In the genomic region with DNA sequence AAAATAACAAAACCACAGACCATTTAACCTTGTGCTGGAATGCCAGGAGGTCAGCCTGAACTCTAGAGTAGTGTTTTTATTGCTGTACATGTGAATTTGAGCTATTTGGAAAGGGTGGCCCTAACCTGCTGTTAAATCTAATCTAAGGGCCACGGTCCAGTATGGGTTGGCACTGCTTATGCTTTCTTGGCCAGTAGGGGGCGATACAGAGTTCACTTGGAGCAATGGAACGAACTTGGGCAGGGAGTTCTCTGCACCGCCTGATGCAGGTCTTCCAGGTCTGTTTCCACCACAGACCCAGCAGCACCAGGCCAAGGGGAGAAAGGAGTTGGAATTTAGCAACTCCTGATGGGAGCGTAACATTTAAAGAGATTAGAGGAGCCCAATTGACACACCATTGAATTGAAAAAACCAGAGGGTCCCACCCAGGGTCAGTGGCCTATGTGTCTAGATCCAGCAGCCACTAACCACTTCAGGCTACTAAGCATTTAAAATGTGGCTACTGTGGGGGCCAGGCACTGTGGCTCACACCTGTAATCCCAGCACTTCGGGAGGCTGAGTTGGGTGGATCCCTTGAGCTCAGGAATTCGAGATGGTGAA, we compare ENCODE assay signal across 9 cellular contexts.
DNase-seq lines count a peak whose midpoint lies in the region; ATAC-seq and TF ChIP-seq lines count a peak whose summit lies in the region.
"Had no signal": no experiment of that assay in that cellular context is flagged by ENCODE, and none has a peak within 500 bp of the region (broad histone marks: within the 10 kb centered on the region; RNA-seq: fewer than 3 reads in every experiment).

No MANE protein-coding gene starts in this region.

- H3K4me3 ChIP-seq in HEK293 (ENCODE audit: low read depth, low read length): no peak overlapping the region
- H3K4me3 ChIP-seq in astrocyte of the cerebellum (ENCODE audit: low read depth, low read length): no peak overlapping the region
- H3K4me3 ChIP-seq: SK-N-MC had no signal

- POLR2A ChIA-PET in HEK293 (lab: Yijun Ruan, JAX): no interaction called here

- intact Hi-C loops in Calu3 (cut with micrococcal nuclease; ENCODE audit: unreplicated experiment): loop anchor here (10.0 kb wide), 3 partner anchors 218 to 498 kb away; a partner anchor contains a TSS

- H3K27ac Mint-ChIP-seq in Calu3 (ENCODE audit: unreplicated experiment) (no peak overlapping the region), memory B cell (no peak overlapping the region)
- H3K27ac Mint-ChIP-seq in T-helper 2 cell treated with Interferon-gamma antibody and Interleukin-4, amounts not matched to agents 5 μg/mL and 100 μg/mL, for 36 hours: no peak overlapping the region

- H3K4me1 ChIP-seq in HEK293 (ENCODE audit: control insufficient read depth, insufficient read depth, low read length): no peaks in the 10 kb centered on the region

- H3K36me3 Mint-ChIP-seq in Calu3 (ENCODE audit: insufficient read depth, unreplicated experiment): no peaks in the 10 kb centered on the region
- H3K36me3 Mint-ChIP-seq in T-helper 2 cell treated with Interferon-gamma antibody and Interleukin-4, amounts not matched to agents 5 μg/mL and 100 μg/mL, for 36 hours (ENCODE audit: low read depth): peaks cover 34% of the 10 kb centered on the region
- peaks cover 32% of the 10 kb centered on the region for H3K36me3 Mint-ChIP-seq in memory B cell

- H3K9me3 Mint-ChIP-seq in Calu3 (ENCODE audit: low read depth, unreplicated experiment) (no peaks in the 10 kb centered on the region), memory B cell (no peaks in the 10 kb centered on the region)
- no peaks in the 10 kb centered on the region for H3K9me3 Mint-ChIP-seq in T-helper 2 cell treated with Interferon-gamma antibody and Interleukin-4, amounts not matched to agents 5 μg/mL and 100 μg/mL, for 36 hours

- H3K9me3 ChIP-seq in HEK293 (ENCODE audit: control insufficient read depth, insufficient read depth, low read depth, low read length): no peaks in the 10 kb centered on the region

- CTCF ChIA-PET in Calu3 (lab: Charles Lee) (interaction anchor here (0.7 to 1.1 kb wide), 4 partner anchors 95 to 386 kb away, joined by 3 to 5 read pairs (median 3); no protein-coding TSS in a partner anchor), HEK293 (lab: Yijun Ruan, JAX) (interaction anchor here (0.5 to 2.5 kb wide), 46 partner anchors 9 to 418 kb away, joined by 3 to 17 read pairs (median 4); no protein-coding TSS in a partner anchor)

- peak; percentile 75 for ATAC-seq in memory B cell (ENCODE audit: low read depth)

- BruUV-seq in Calu3 (replicated peaks; lab: Mats Ljungman, UMichigan): no TSS peak

- no peaks in the 10 kb centered on the region for H3K4me1 Mint-ChIP-seq in Calu3 (ENCODE audit: low read depth, unreplicated experiment)
- H3K4me1 Mint-ChIP-seq in T-helper 2 cell treated with Interferon-gamma antibody and Interleukin-4, amounts not matched to agents 5 μg/mL and 100 μg/mL, for 36 hours (ENCODE audit: low read depth): peaks cover 6% of the 10 kb centered on the region
- peaks cover 10% of the 10 kb centered on the region for H3K4me1 Mint-ChIP-seq in memory B cell

- DNase-seq in Calu3: peak; percentile 48
- DNase-seq in T-helper 2 cell treated with Interferon-gamma antibody and Interleukin-4, amounts not matched to agents 5 μg/mL and 100 μg/mL, for 36 hours (ENCODE audit: low spot score): peak; percentile 50
- no peak for DNase-seq in astrocyte of the cerebellum (ENCODE audit: low read depth)
- DNase-seq in memory B cell (ENCODE audit: low spot score in 2 of 2): peak; percentile 74 to 81
- peak; percentile 57 for DNase-seq in stimulated activated naive CD4-positive, alpha-beta T cell treated with Interleukin-2 at 50 U/mL for 16 hours (lab: John Stamatoyannopoulos, UW)
- no peak for DNase-seq in LoVo (ENCODE audit: low spot score)
- DNase-seq in A172 (ENCODE audit: low spot score): no peak

- in situ Hi-C loops in astrocyte of the cerebellum (cut with HindIII; ENCODE audit: low sequenced_read_pairs): no loop called here

- peak; percentile 77 for TF ChIP-seq CTCF in Calu3 (IDR thresholded peaks at IDR 0.05; ENCODE audit: unreplicated experiment)
- 0 out of 2 replicates have a peak, but pooled peaks have one; percentile 23 for TF ChIP-seq CTCF in HEK293 (tag by site-specific recombination; IDR thresholded peaks at IDR 0.05)
- peak; percentile 57 for TF ChIP-seq CTCF in astrocyte of the cerebellum (IDR thresholded peaks at IDR 0.05; ENCODE audit: low read depth, low read length, missing control alignments)

- H3K27me3 Mint-ChIP-seq in Calu3 (ENCODE audit: unreplicated experiment) (no peaks in the 10 kb centered on the region), memory B cell (no peaks in the 10 kb centered on the region)
- H3K27me3 Mint-ChIP-seq in T-helper 2 cell treated with Interferon-gamma antibody and Interleukin-4, amounts not matched to agents 5 μg/mL and 100 μg/mL, for 36 hours (ENCODE audit: low read depth): no peaks in the 10 kb centered on the region

- no peak overlapping the region for H3K4me3 Mint-ChIP-seq in Calu3 (ENCODE audit: low read depth, unreplicated experiment)
- no peak overlapping the region for H3K4me3 Mint-ChIP-seq in T-helper 2 cell treated with Interferon-gamma antibody and Interleukin-4, amounts not matched to agents 5 μg/mL and 100 μg/mL, for 36 hours
- H3K4me3 Mint-ChIP-seq in memory B cell: no peak overlapping the region

- H3K36me3 ChIP-seq in HEK293 (ENCODE audit: control insufficient read depth in 2 of 2, insufficient read depth in 1 of 2, low read length in 2 of 2): no peaks in the 10 kb centered on the region

- H3K27ac ChIP-seq in HEK293 (ENCODE audit: extremely low read depth, low read depth, low read length): no peak overlapping the region
- H3K27ac ChIP-seq: SK-N-MC had no signal

TF ChIP-seq in HEK293, 187 proteins besides CTCF, POLR2A, EP300 and RAD21:
- TF ChIP-seq REPIN1 (tag by site-specific recombination; IDR thresholded peaks at IDR 0.05; ENCODE audit: low read depth): no peak
- TF ChIP-seq ZNF654 (tag by site-specific recombination; IDR thresholded peaks at IDR 0.05; ENCODE audit: low read depth): peak; percentile 33
TF ChIP-seq in HEK293: peak in this region for 1.

Comparison
In these comparisons a context has a peak if more than half of its experiments do, and no peak if none do; other contexts are left out.
1. DNase-seq: peak in Calu3 (single experiment), T-helper 2 cell treated with Interferon-gamma antibody and Interleukin-4, amounts not matched to agents 5 μg/mL and 100 μg/mL, for 36 hours (single experiment), memory B cell (2 of 2) and stimulated activated naive CD4-positive, alpha-beta T cell treated with Interleukin-2 at 50 U/mL for 16 hours (single experiment); none in astrocyte of the cerebellum (single experiment), LoVo (single experiment) and A172 (single experiment).
2. CTCF ChIP-seq: peak in every context shown above with its lines; median percentile 77 in Calu3; 57 in astrocyte of the cerebellum; 23 in HEK293.